ENCODE assay signal across 20 cellular contexts in genomic region chr19:31334101-31334848, GRCh38. TPM values are rescaled to one million over a fixed set of nuclear protein-coding genes. Genes with fewer than 3 reads are reported as not detected.
DNase-seq lines count a peak whose midpoint lies in the region; ATAC-seq and TF ChIP-seq lines count a peak whose summit lies in the region.
"Had no signal": no experiment of that assay in that cellular context is flagged by ENCODE, and none has a peak within 500 bp of the region (broad histone marks: within the 10 kb centered on the region; RNA-seq: fewer than 3 reads in every experiment).

No MANE protein-coding gene starts in this region.

- DNase-seq in A172 (ENCODE audit: low spot score): peak; percentile 49
- DNase-seq in HT1080 (ENCODE audit: low read depth): peak; percentile 64
- peak; percentile 53 for DNase-seq in astrocyte of the cerebellum (ENCODE audit: low read depth)
- peak; percentile 78 for DNase-seq in fibroblast of the aortic adventitia (ENCODE audit: low read depth)
- no peak for DNase-seq in NCI-H2081 treated with DMSO at 0.1 percent for 48 hours (lab: John Stamatoyannopoulos, UW)
- no peak for DNase-seq in activated naive CD4-positive, alpha-beta T cell treated with anti-CD3 and anti-CD28 coated beads, Interleukin-2, amount 10 ng/mL, durations not matched to agents 7 days and 5 days
- DNase-seq in Ammon's horn (ENCODE audit: low spot score): no peak
- DNase-seq in left lung: no peak
- DNase-seq: 8988T; activated naive CD4-positive, alpha-beta T cell treated with anti-CD3 and anti-CD28 coated beads for 36 hours; CD4-positive, alpha-beta T cell; DMS79; effector CD8-positive, alpha-beta T cell; natural killer cell; NCI-H187; NCI-H526 treated with DMSO at 0.1 percent for 48 hours; psoas muscle; stimulated activated naive CD8-positive, alpha-beta T cell treated with anti-CD3 and anti-CD28 coated beads, Interleukin-15, Interleukin-2, amounts not matched to agents 100 U/mL and 50 U/mL, for 24 hours had no signal

- H3K4me3 Mint-ChIP-seq in activated naive CD4-positive, alpha-beta T cell treated with anti-CD3 and anti-CD28 coated beads, Interleukin-2, amount 10 ng/mL, durations not matched to agents 7 days and 5 days: no peak overlapping the region
- H3K4me3 Mint-ChIP-seq: activated naive CD4-positive, alpha-beta T cell treated with anti-CD3 and anti-CD28 coated beads for 36 hours; brain; CD4-positive, alpha-beta T cell; natural killer cell had no signal

- H3K9me3 Mint-ChIP-seq in activated naive CD4-positive, alpha-beta T cell treated with anti-CD3 and anti-CD28 coated beads, Interleukin-2, amount 10 ng/mL, durations not matched to agents 7 days and 5 days: no peaks in the 10 kb centered on the region
- H3K9me3 Mint-ChIP-seq: activated naive CD4-positive, alpha-beta T cell treated with anti-CD3 and anti-CD28 coated beads for 36 hours; brain; CD4-positive, alpha-beta T cell; natural killer cell had no signal

- H3K36me3 Mint-ChIP-seq in activated naive CD4-positive, alpha-beta T cell treated with anti-CD3 and anti-CD28 coated beads, Interleukin-2, amount 10 ng/mL, durations not matched to agents 7 days and 5 days: no peaks in the 10 kb centered on the region
- H3K36me3 Mint-ChIP-seq: brain, natural killer cell had no signal

- intact Hi-C loops in left lung (cut with DNase I): no loop called here

- CTCF ChIA-PET in activated naive CD4-positive, alpha-beta T cell treated with anti-CD3 and anti-CD28 coated beads, Interleukin-2, amount 10 ng/mL, durations not matched to agents 7 days and 5 days (lab: Charles Lee): no interaction called here

- no peak overlapping the region for H3K27ac Mint-ChIP-seq in activated naive CD4-positive, alpha-beta T cell treated with anti-CD3 and anti-CD28 coated beads, Interleukin-2, amount 10 ng/mL, durations not matched to agents 7 days and 5 days
- H3K27ac Mint-ChIP-seq: activated naive CD4-positive, alpha-beta T cell treated with anti-CD3 and anti-CD28 coated beads for 36 hours; CD4-positive, alpha-beta T cell; natural killer cell had no signal

- H3K27me3 ChIP-seq in left lung: peaks cover 0 to 7% of the 10 kb centered on the region in 2 donors
- H3K27me3 ChIP-seq: gastroesophageal sphincter had no signal

- H3K27me3 Mint-ChIP-seq in activated naive CD4-positive, alpha-beta T cell treated with anti-CD3 and anti-CD28 coated beads, Interleukin-2, amount 10 ng/mL, durations not matched to agents 7 days and 5 days: peaks cover 52% of the 10 kb centered on the region
- H3K27me3 Mint-ChIP-seq: brain; CD4-positive, alpha-beta T cell had no signal

- peaks cover 2 to 36% of the 10 kb centered on the region in 2 donors for H3K4me1 ChIP-seq in left lung
- H3K4me1 ChIP-seq: psoas muscle had no signal

- no peak overlapping the region for H3K4me3 ChIP-seq in astrocyte of the cerebellum (ENCODE audit: low read depth, low read length)
- no peak overlapping the region for H3K4me3 ChIP-seq in fibroblast of the aortic adventitia (ENCODE audit: low read depth, low read length)
- H3K4me3 ChIP-seq in left lung: no peak overlapping the region
- H3K4me3 ChIP-seq: gastroesophageal sphincter, psoas muscle had no signal

- no peak for ATAC-seq in left lung
- ATAC-seq: gastroesophageal sphincter; natural killer cell; psoas muscle; stimulated activated naive CD8-positive, alpha-beta T cell treated with anti-CD3 and anti-CD28 coated beads, Interleukin-15, Interleukin-2, amounts not matched to agents 100 U/mL and 50 U/mL, for 24 hours had no signal

- in situ Hi-C loops in astrocyte of the cerebellum (cut with HindIII; ENCODE audit: low sequenced_read_pairs): no loop called here

- no peaks in the 10 kb centered on the region for H3K36me3 ChIP-seq in left lung
- H3K36me3 ChIP-seq: gastroesophageal sphincter had no signal

- no peaks in the 10 kb centered on the region for H3K9me3 ChIP-seq in left lung
- H3K9me3 ChIP-seq: gastroesophageal sphincter, psoas muscle had no signal

- TF ChIP-seq CTCF in astrocyte of the cerebellum (IDR thresholded peaks at IDR 0.05; ENCODE audit: low read depth, low read length, missing control alignments) (no peak), fibroblast of the aortic adventitia (IDR thresholded peaks at IDR 0.05; ENCODE audit: insufficient read depth, low read length) (no peak), left lung (IDR thresholded peaks at IDR 0.05) (no peak)

- H3K4me1 Mint-ChIP-seq in activated naive CD4-positive, alpha-beta T cell treated with anti-CD3 and anti-CD28 coated beads, Interleukin-2, amount 10 ng/mL, durations not matched to agents 7 days and 5 days: peaks cover 9% of the 10 kb centered on the region

- H3K27ac ChIP-seq in left lung: no peak overlapping the region
- H3K27ac ChIP-seq: psoas muscle had no signal

RNA-seq across cellular contexts. Expression of gene TSHZ3, which starts 15.0 kb away (rescaled TPM):
- total RNA-seq in A172 (2014; rRNA removed; shearing (Covaris generic)): 4.7 and 5.6 TPM in 2 replicates
- 3.6 and 4.4 TPM in 2 replicates for total RNA-seq in HT1080 (2014; rRNA removed; shearing (Covaris generic))
- 5.4 and 6.4 TPM in 2 replicates for polyA plus RNA-seq in HT1080 (2015; cell fraction: cytosol; rRNA removed)
- 7.7 and 8.9 TPM in 2 replicates for polyA plus RNA-seq in HT1080 (2015; cell fraction: nucleus; rRNA removed)
- total RNA-seq in fibroblast of the aortic adventitia (ENCODE audit: low replicate concordance) (5.7 and 14.0 TPM in 2 replicates), left lung (1 to 10 TPM; 6.7 to 7.0 TPM)

Comparison
In these comparisons a context has a peak if more than half of its experiments do, and no peak if none do; other contexts are left out.
1. DNase-seq: peak in A172 (single experiment), HT1080 (single experiment), astrocyte of the cerebellum (single experiment) and fibroblast of the aortic adventitia (single experiment); none in NCI-H2081 treated with DMSO at 0.1 percent for 48 hours (single experiment), activated naive CD4-positive, alpha-beta T cell treated with anti-CD3 and anti-CD28 coated beads, Interleukin-2, amount 10 ng/mL, durations not matched to agents 7 days and 5 days (single experiment), Ammon's horn (single experiment) and left lung (0 of 2).